In genomic region chr5:73233053-73233460, GRCh38 we compare ENCODE assay signal across 10 cellular contexts.
DNase-seq lines count a peak whose midpoint lies in the region; ATAC-seq and TF ChIP-seq lines count a peak whose summit lies in the region.
"Had no signal": no experiment of that assay in that cellular context is flagged by ENCODE, and none has a peak within 500 bp of the region (broad histone marks: within the 10 kb centered on the region; RNA-seq: fewer than 3 reads in every experiment).

No MANE protein-coding gene starts in this region.

- H3K79me2 ChIP-seq in parathyroid adenoma, result no peaks in the 10 kb centered on the region

- peak overlapping the region; percentile 74 for H2AFZ ChIP-seq in parathyroid adenoma

- DNase-seq in left cardiac atrium (no peak), Right ventricle myocardium inferior (ENCODE audit: missing footprints) (no peak), glutamatergic neuron (no peak), posterior vena cava (ENCODE audit: low spot score) (no peak), iPS-NIHi11 (ENCODE audit: low spot score) (no peak)
- DNase-seq in NK-92 treated with Interleukin-12 subunit alpha and Interleukin-12 subunit beta, amount 100 ng/mL, for 24 hours (lab: John Stamatoyannopoulos, UW), result no peak
- DNase-seq: activated CD4-positive, CD25-positive, alpha-beta regulatory T cell treated with anti-CD3 and anti-CD28 coated beads, Interleukin-2, amount 50 U/mL, for 72 hours; stimulated activated CD4-positive, alpha-beta T cell treated with anti-CD3 and anti-CD28 coated beads, Interleukin-4, amount 100 ng/mL, for 24 hours had no signal

- intact Hi-C loops in left cardiac atrium (cut with DNase I) (no loop called here), Right ventricle myocardium inferior (cut with DNase I) (no loop called here), posterior vena cava (cut with DNase I) (no loop called here)

- H3K27me3 ChIP-seq in parathyroid adenoma (ENCODE audit: control insufficient read depth, insufficient read depth, low read length), result peaks cover 11% of the 10 kb centered on the region

- H3K36me3 Mint-ChIP-seq in glutamatergic neuron (ENCODE audit: unreplicated experiment), result no peaks in the 10 kb centered on the region

- no peaks in the 10 kb centered on the region for H3K9me3 Mint-ChIP-seq in glutamatergic neuron (ENCODE audit: unreplicated experiment)

- peak; percentile 12 to 16 for ATAC-seq in left cardiac atrium
- no peak for ATAC-seq in Right ventricle myocardium inferior
- ATAC-seq in HG02884 (IDR thresholded peaks at IDR 0.05; ENCODE audit: unreplicated experiment), result no peak

- H3K9me3 ChIP-seq in parathyroid adenoma (ENCODE audit: control insufficient read depth, low read length), result no peaks in the 10 kb centered on the region

- peak overlapping the region; percentile 43 for H3K4me3 ChIP-seq in parathyroid adenoma (ENCODE audit: low read depth, low read length)

- H3K27me3 Mint-ChIP-seq in glutamatergic neuron (ENCODE audit: unreplicated experiment), result peaks cover 11% of the 10 kb centered on the region

- TF ChIP-seq CTCF in glutamatergic neuron (IDR thresholded peaks at IDR 0.05; ENCODE audit: partially characterized antibody, unreplicated experiment) (no peak), parathyroid adenoma (IDR thresholded peaks at IDR 0.05) (no peak)

- peaks cover 8% of the 10 kb centered on the region for H3K4me1 Mint-ChIP-seq in glutamatergic neuron (ENCODE audit: low read depth, unreplicated experiment)

- peak overlapping the region; percentile 64 for H3K4me2 ChIP-seq in parathyroid adenoma (ENCODE audit: low read length)

- H3K36me3 ChIP-seq in parathyroid adenoma (ENCODE audit: control insufficient read depth, insufficient read depth, low read length), result no peaks in the 10 kb centered on the region

- no peak overlapping the region for H3K27ac ChIP-seq in parathyroid adenoma

- peak overlapping the region; percentile 46 for H3K4me3 Mint-ChIP-seq in glutamatergic neuron (ENCODE audit: unreplicated experiment)

- no peak overlapping the region for H3K27ac Mint-ChIP-seq in glutamatergic neuron (ENCODE audit: unreplicated experiment)

- H3K9ac ChIP-seq in parathyroid adenoma, result no peak overlapping the region

- peaks cover 4% of the 10 kb centered on the region for H3K4me1 ChIP-seq in parathyroid adenoma

Comparison
In these comparisons a context has a peak if more than half of its experiments do, and no peak if none do; other contexts are left out.
1. ATAC-seq: peak in left cardiac atrium (2 of 2); none in Right ventricle myocardium inferior (single experiment) and HG02884 (single experiment).